ENCODE assay signal across 13 cellular contexts in genomic region chr7:96093435-96093834, GRCh38.
A peak's percentile ranks its signal among the peaks of the same experiment; 100 is the strongest.
DNase-seq lines count a peak whose midpoint lies in the region; ATAC-seq lines count a peak whose summit lies in the region.
"Had no signal": no experiment of that assay in that cellular context is flagged by ENCODE, and none has a peak within 500 bp of the region (broad histone marks: within the 10 kb centered on the region; RNA-seq: fewer than 3 reads in every experiment).

No MANE protein-coding gene starts in this region.

- H3K27me3 ChIP-seq in right cardiac atrium (ENCODE audit: control insufficient read depth, insufficient read depth), result no peaks in the 10 kb centered on the region

- peaks cover 21% of the 10 kb centered on the region for H3K27me3 Mint-ChIP-seq in activated naive CD4-positive, alpha-beta T cell treated with anti-CD3 and anti-CD28 coated beads for 36 hours (ENCODE audit: low read depth)

- no peaks in the 10 kb centered on the region for H3K4me1 ChIP-seq in right cardiac atrium (ENCODE audit: control insufficient read depth, insufficient read depth, low read length)
- H3K4me1 ChIP-seq: esophagus squamous epithelium had no signal

- H3K27ac ChIP-seq in right cardiac atrium (ENCODE audit: low read length), result no peak overlapping the region
- H3K27ac ChIP-seq: esophagus squamous epithelium had no signal

- ATAC-seq in right cardiac atrium (no peak), HG03097 (IDR thresholded peaks at IDR 0.05; ENCODE audit: low FRiP score, unreplicated experiment) (no peak), HG02870 (IDR thresholded peaks at IDR 0.05; ENCODE audit: unreplicated experiment) (no peak)
- ATAC-seq: stimulated activated naive B cell treated with anti-CD40 and anti-IgM and Interleukin-4, amounts not matched to agents 10 μg/mL and 1 μg/mL and 100 μg/mL, for 72 hours had no signal

- no peaks in the 10 kb centered on the region for H3K4me1 Mint-ChIP-seq in activated naive CD4-positive, alpha-beta T cell treated with anti-CD3 and anti-CD28 coated beads for 36 hours (ENCODE audit: low read depth)
- H3K4me1 Mint-ChIP-seq: stimulated activated naive B cell treated with anti-CD40 and anti-IgM and Interleukin-4, amounts not matched to agents 10 μg/mL and 1 μg/mL and 100 μg/mL, for 72 hours had no signal

- no peaks in the 10 kb centered on the region for H3K9me3 ChIP-seq in right cardiac atrium (ENCODE audit: control insufficient read depth, low read length)
- H3K9me3 ChIP-seq: esophagus squamous epithelium had no signal

- H3K4me3 Mint-ChIP-seq in activated naive CD4-positive, alpha-beta T cell treated with anti-CD3 and anti-CD28 coated beads for 36 hours, result no peak overlapping the region
- H3K4me3 Mint-ChIP-seq: stimulated activated naive B cell treated with anti-CD40 and anti-IgM and Interleukin-4, amounts not matched to agents 10 μg/mL and 1 μg/mL and 100 μg/mL, for 72 hours had no signal

- no peaks in the 10 kb centered on the region for H3K36me3 Mint-ChIP-seq in activated naive CD4-positive, alpha-beta T cell treated with anti-CD3 and anti-CD28 coated beads for 36 hours (ENCODE audit: low read depth)
- H3K36me3 Mint-ChIP-seq: stimulated activated naive B cell treated with anti-CD40 and anti-IgM and Interleukin-4, amounts not matched to agents 10 μg/mL and 1 μg/mL and 100 μg/mL, for 72 hours had no signal

- peak; percentile 82 for DNase-seq in ELR (ENCODE audit: low read depth)
- DNase-seq in NCI-H69 (lab: John Stamatoyannopoulos, UW), result peak; percentile 55
- DNase-seq in dermis blood vessel endothelial cell, result peak; percentile 86
- DNase-seq in myocyte (ENCODE audit: low read depth), result peak; percentile 63
- no peak for DNase-seq in right cardiac atrium
- DNase-seq in activated naive CD4-positive, alpha-beta T cell treated with anti-CD3 and anti-CD28 coated beads for 36 hours, result no peak
- DNase-seq: anterior cingulate cortex; DMS 273 treated with DMSO at 0.1 percent for 48 hours; esophagus squamous epithelium; stimulated activated naive B cell treated with anti-CD40 and anti-IgM and Interleukin-4, amounts not matched to agents 10 μg/mL and 1 μg/mL and 100 μg/mL, for 72 hours; T-helper 2 cell had no signal

- no peak overlapping the region for H3K27ac Mint-ChIP-seq in activated naive CD4-positive, alpha-beta T cell treated with anti-CD3 and anti-CD28 coated beads for 36 hours
- H3K27ac Mint-ChIP-seq: stimulated activated naive B cell treated with anti-CD40 and anti-IgM and Interleukin-4, amounts not matched to agents 10 μg/mL and 1 μg/mL and 100 μg/mL, for 72 hours had no signal

- H3K9me3 Mint-ChIP-seq in activated naive CD4-positive, alpha-beta T cell treated with anti-CD3 and anti-CD28 coated beads for 36 hours, result no peaks in the 10 kb centered on the region
- H3K9me3 Mint-ChIP-seq: stimulated activated naive B cell treated with anti-CD40 and anti-IgM and Interleukin-4, amounts not matched to agents 10 μg/mL and 1 μg/mL and 100 μg/mL, for 72 hours had no signal

- WGBS in right cardiac atrium, result 65% methylated on average over 1 of the region's 1 CpG

- CTCF ChIA-PET in activated naive CD4-positive, alpha-beta T cell treated with anti-CD3 and anti-CD28 coated beads for 36 hours (lab: Charles Lee), result no interaction called here

- intact Hi-C loops in right cardiac atrium (cut with DNase I), result no loop called here
- intact Hi-C loops in activated naive CD4-positive, alpha-beta T cell treated with anti-CD3 and anti-CD28 coated beads for 36 hours (cut with micrococcal nuclease), result no loop called here

- no peak overlapping the region for H3K4me3 ChIP-seq in right cardiac atrium (ENCODE audit: low read length)
- H3K4me3 ChIP-seq: esophagus squamous epithelium had no signal

Comparison
In these comparisons a context has a peak if more than half of its experiments do, and no peak if none do; other contexts are left out.
1. DNase-seq: peak in ELR (single experiment), NCI-H69 (single experiment), dermis blood vessel endothelial cell (single experiment) and myocyte (single experiment); none in right cardiac atrium (0 of 3) and activated naive CD4-positive, alpha-beta T cell treated with anti-CD3 and anti-CD28 coated beads for 36 hours (single experiment).